13 cellular contexts compared by ENCODE assay signal in the genomic region with DNA sequence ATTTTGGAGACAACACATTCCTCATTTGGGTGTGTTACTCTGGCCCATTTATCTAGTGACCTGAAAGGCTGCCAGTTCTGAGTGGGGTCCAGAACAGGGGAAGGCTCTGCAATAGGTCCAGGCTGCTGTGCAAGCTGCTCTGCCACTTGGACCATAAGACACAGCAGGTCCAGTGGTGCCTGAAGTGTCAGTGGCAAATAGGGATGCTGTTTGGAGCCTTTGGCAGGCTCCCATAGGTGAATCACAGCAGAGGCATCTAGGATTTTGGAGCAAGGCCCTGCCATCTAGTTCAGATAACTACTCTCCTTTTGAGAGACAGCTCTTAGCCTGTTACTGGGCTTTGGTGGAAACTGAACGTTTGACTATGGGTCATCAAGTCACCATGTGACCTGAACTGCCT. TPM values are rescaled to one million over a fixed set of nuclear protein-coding genes. Genes with fewer than 3 reads are reported as not detected.
DNase-seq lines count a peak whose midpoint lies in the region; TF ChIP-seq lines count a peak whose summit lies in the region.
"Not testable (repeated sequence)": the region's sequence is repeated elsewhere in the genome, so short reads cannot be mapped to it uniquely, and the experiment has no call there.
"Had no signal": no experiment of that assay in that cellular context is flagged by ENCODE, and none has a peak within 500 bp of the region (broad histone marks: within the 10 kb centered on the region; RNA-seq: fewer than 3 reads in every experiment).

No MANE protein-coding gene starts in this region.

- not testable (repeated sequence) for H3K4me3 ChIP-seq in GM23248; endodermal cell (ENCODE audit: low read length); fibroblast of the aortic adventitia (ENCODE audit: low read depth, low read length)

- not testable (repeated sequence) for H3K27ac ChIP-seq in GM23248; endodermal cell (ENCODE audit: low read depth, low read length)

- not testable (repeated sequence) for H4K20me1 ChIP-seq in GM23248 (ENCODE audit: insufficient read depth)

- not testable (repeated sequence) for H3K36me3 ChIP-seq in GM23248 (ENCODE audit: low read depth); endodermal cell (ENCODE audit: control insufficient read depth, insufficient read depth, low read length)

- peaks cover 21% of the 10 kb centered on the region for H3K9me3 Mint-ChIP-seq in endodermal cell
- H3K9me3 Mint-ChIP-seq in osteocyte (ENCODE audit: unreplicated experiment), result peaks cover 12% of the 10 kb centered on the region

- H2AFZ ChIP-seq in GM23248, result not testable (repeated sequence)

- H3K36me3 Mint-ChIP-seq in endodermal cell (ENCODE audit: low read depth); osteocyte (ENCODE audit: unreplicated experiment): not testable (repeated sequence)

- DNase-seq in GM23248 (peak; percentile 43), NAMALWA (ENCODE audit: low spot score) (peak; percentile 11), endodermal cell (peak; percentile 33), fibroblast of the aortic adventitia (ENCODE audit: low read depth) (peak; percentile 38), osteocyte (ENCODE audit: extremely low spot score, unreplicated experiment) (peak; percentile 67), stromal cell of bone marrow (ENCODE audit: low read depth) (peak; percentile 5)

- not testable (repeated sequence) for H3F3A ChIP-seq in GM23248 (ENCODE audit: insufficient read depth)

- not testable (repeated sequence) for H3K9me2 ChIP-seq in GM23248 (ENCODE audit: insufficient read depth)

- H3K79me2 ChIP-seq in GM23248 (ENCODE audit: insufficient read depth), result not testable (repeated sequence)

- H3K4me2 ChIP-seq in GM23248 (ENCODE audit: unreplicated experiment), result not testable (repeated sequence)

- H3K27me3 Mint-ChIP-seq in endodermal cell (ENCODE audit: insufficient read depth); osteocyte (ENCODE audit: unreplicated experiment): not testable (repeated sequence)

- H3K27ac Mint-ChIP-seq in endodermal cell; osteocyte (ENCODE audit: unreplicated experiment): not testable (repeated sequence)

- not testable (repeated sequence) for H3K9me3 ChIP-seq in GM23248 (ENCODE audit: low read depth); endodermal cell (ENCODE audit: control insufficient read depth, low read length)

- in situ Hi-C loops in GM23248 (cut with MboI), result not testable (repeated sequence)

- not testable (repeated sequence) for H3K4me1 Mint-ChIP-seq in endodermal cell; osteocyte (ENCODE audit: unreplicated experiment)

- not testable (repeated sequence) for H3K27me3 ChIP-seq in GM23248 (replicated peaks; ENCODE audit: insufficient read depth); endodermal cell (ENCODE audit: control insufficient read depth, insufficient read depth, low read length, poor library complexity, severe bottlenecking)

- not testable (repeated sequence) for H3K9ac ChIP-seq in GM23248; endodermal cell (ENCODE audit: extremely low read depth, low read length, poor library complexity, severe bottlenecking)

- H3K4me1 ChIP-seq in GM23248 (ENCODE audit: insufficient read depth); endodermal cell (ENCODE audit: control insufficient read depth, insufficient read depth, low read length): not testable (repeated sequence)

- 10 to 13% methylated on average over 1 of the region's 1 CpG for WGBS in GM23248 (ENCODE audit: low coverage in 1 of 2, low lambda C conversion rate in 2 of 2, missing lambda C conversion rate in 2 of 2), 2 experiments
- 89 to 93% methylated on average over 1 of the region's 1 CpG for WGBS in endodermal cell (ENCODE audit: insufficient coverage in 1 of 2, insufficient read length in 1 of 2), 2 experiments

- not testable (repeated sequence) for H3K4me3 Mint-ChIP-seq in endodermal cell; osteocyte (ENCODE audit: unreplicated experiment)

- TF ChIP-seq CTCF in endodermal cell (conservative IDR thresholded peaks at IDR 0.05); fibroblast of the aortic adventitia (IDR thresholded peaks at IDR 0.05; ENCODE audit: insufficient read depth, low read length); osteocyte (IDR thresholded peaks at IDR 0.05): not testable (repeated sequence)

RNA-seq across cellular contexts. Expression of a gene that starts 9.9 kb away (rescaled TPM):
- 7.6 TPM in 1 of 2 replicates, not detected in the other for total RNA-seq in GM23248 (2014; rRNA removed; shearing (Covaris generic))
- polyA plus RNA-seq in GM23248 (2016; fragmentation: Nextera tagmentation; extraction: Ambion mirVana), result 0.69 TPM in 1 of 2 replicates, not detected in the other
- total RNA-seq in endodermal cell (not detected), fibroblast of the aortic adventitia (ENCODE audit: low replicate concordance) (not detected in 2 replicates), osteocyte (not detected in 2 replicates)
- polyA plus RNA-seq in endodermal cell (2013, experiment 1 of 2), result not detected
- not detected for polyA plus RNA-seq in endodermal cell (2013, experiment 2 of 2)
- total RNA-seq: A172; A673; Caco-2; CD4-positive, CD25-positive, alpha-beta regulatory T cell; GM23338; H4; HFFc6 had no signal
- polyA plus RNA-seq: GM23338 had no signal

RNA-seq across cellular contexts. Expression of a gene that starts 24.2 kb away (rescaled TPM):
- total RNA-seq in GM23248 (2014; rRNA removed; shearing (Covaris generic)), result not detected in 2 replicates
- polyA plus RNA-seq in GM23248 (2016; fragmentation: Nextera tagmentation; extraction: Ambion mirVana), result 0.52 TPM in 1 of 2 replicates, not detected in the other
- total RNA-seq in endodermal cell, result 1 to 10 TPM in 1 of 2 donors, under 1 TPM in 1; 0.35 to 2.0 TPM
- not detected for polyA plus RNA-seq in endodermal cell (2013, experiment 1 of 2)
- not detected for polyA plus RNA-seq in endodermal cell (2013, experiment 2 of 2)
- total RNA-seq in fibroblast of the aortic adventitia (ENCODE audit: low replicate concordance), result not detected in 2 replicates
- not detected in 2 replicates for total RNA-seq in osteocyte
- total RNA-seq: A172; A673; Caco-2; CD4-positive, CD25-positive, alpha-beta regulatory T cell; GM23338; H4 had no signal
- polyA plus RNA-seq: CD4-positive, CD25-positive, alpha-beta regulatory T cell had no signal

RNA-seq across cellular contexts. Expression of a gene that starts 43.6 kb away (rescaled TPM):
- total RNA-seq in GM23248 (2014; rRNA removed; shearing (Covaris generic)), result not detected in 2 replicates
- not detected in 2 replicates for polyA plus RNA-seq in GM23248 (2016; fragmentation: Nextera tagmentation; extraction: Ambion mirVana)
- total RNA-seq in endodermal cell (under 1 TPM in 1 of 2 donors, not detected in 1; 0.75 TPM), fibroblast of the aortic adventitia (ENCODE audit: low replicate concordance) (0.09 TPM in 1 of 2 replicates, not detected in the other), osteocyte (0.42 and 1.0 TPM in 2 replicates)
- polyA plus RNA-seq in endodermal cell (2013, experiment 1 of 2), result 0.25 TPM
- 0.54 TPM for polyA plus RNA-seq in endodermal cell (2013, experiment 2 of 2)
- total RNA-seq: GM23338, H4 had no signal
- polyA plus RNA-seq: CD4-positive, CD25-positive, alpha-beta regulatory T cell had no signal

RNA-seq across cellular contexts. Expression of a gene that starts 44.3 kb away (rescaled TPM):
- not detected in 2 replicates for total RNA-seq in GM23248 (2014; rRNA removed; shearing (Covaris generic))
- polyA plus RNA-seq in GM23248 (2016; fragmentation: Nextera tagmentation; extraction: Ambion mirVana), result 0.64 and 1.0 TPM in 2 replicates
- total RNA-seq in endodermal cell (10 to 100 TPM; 13.1 to 18.4 TPM), fibroblast of the aortic adventitia (ENCODE audit: low replicate concordance) (0.36 and 3.5 TPM in 2 replicates), osteocyte (11.7 and 12.6 TPM in 2 replicates)
- 2.9 TPM for polyA plus RNA-seq in endodermal cell (2013, experiment 1 of 2)
- polyA plus RNA-seq in endodermal cell (2013, experiment 2 of 2), result 4.7 TPM
- polyA plus RNA-seq: CD4-positive, CD25-positive, alpha-beta regulatory T cell had no signal

Comparison
In these comparisons a context has a peak if more than half of its experiments do, and no peak if none do; other contexts are left out.
1. DNase-seq: peak in every context shown above with its lines; median percentile 67 in osteocyte; 43 in GM23248; 38 in fibroblast of the aortic adventitia; 33 in endodermal cell; 11 in NAMALWA; 5 in stromal cell of bone marrow.